ENCODE assay signal across 8 cellular contexts in the genomic region with DNA sequence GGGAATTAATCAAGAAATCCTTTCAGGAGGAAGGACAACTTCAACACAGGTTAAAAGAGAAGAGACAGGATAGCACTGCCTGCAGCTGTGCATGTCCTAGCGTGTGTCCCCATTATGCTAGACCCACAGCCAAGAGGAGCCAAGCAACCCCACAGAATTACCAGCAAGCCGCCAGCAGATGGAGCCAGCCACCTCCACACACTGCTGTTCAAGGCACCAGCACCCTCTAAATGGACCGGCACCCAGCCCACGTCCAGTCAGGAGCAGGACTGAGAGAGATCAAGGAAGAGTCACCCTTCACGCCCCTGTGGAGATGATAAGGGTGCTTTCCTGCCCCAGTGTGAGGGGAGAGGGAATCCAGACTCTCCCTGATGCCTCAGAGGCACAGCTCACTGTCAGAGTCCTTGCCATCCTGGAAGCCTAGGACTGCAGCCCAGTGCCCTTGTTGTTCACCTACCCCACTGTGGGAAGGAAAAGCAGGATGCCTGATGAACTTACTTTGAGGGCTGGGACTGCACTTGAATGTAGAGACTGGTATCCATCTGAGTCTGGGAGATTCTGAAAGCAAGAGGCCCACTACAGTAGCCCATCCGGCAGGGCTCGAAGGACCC. TPM values are rescaled to one million over a fixed set of nuclear protein-coding genes. Genes with fewer than 3 reads are reported as not detected.
DNase-seq lines count a peak whose midpoint lies in the region; ATAC-seq and TF ChIP-seq lines count a peak whose summit lies in the region.

No MANE protein-coding gene starts in this region.

- no peaks in the 10 kb centered on the region for H3K27me3 ChIP-seq in H7 (ENCODE audit: control insufficient read depth, insufficient read depth, low read length)
- H3K27me3 ChIP-seq in osteoblast (ENCODE audit: insufficient read depth, low read length): peaks cover 25% of the 10 kb centered on the region

- H3K36me3 ChIP-seq in H7 (replicated peaks; ENCODE audit: control insufficient read depth, insufficient read depth, low read length) (no peaks in the 10 kb centered on the region), osteoblast (ENCODE audit: insufficient read depth, low read length) (no peaks in the 10 kb centered on the region)

- H3K79me2 ChIP-seq in osteoblast (ENCODE audit: insufficient read depth, low read length): no peaks in the 10 kb centered on the region

- H4K20me1 ChIP-seq in osteoblast (ENCODE audit: insufficient read depth, low read length): no peaks in the 10 kb centered on the region

- DNase-seq in DMS153 (lab: John Stamatoyannopoulos, UW) (peak; percentile 9), H7 (peak; percentile 64), NCI-H774 (lab: John Stamatoyannopoulos, UW) (peak; percentile 12), globus pallidus (ENCODE audit: low spot score) (peak; percentile 59), osteoblast (ENCODE audit: insufficient read length, low spot score, missing footprints) (peak; percentile 51), KG1 (lab: John Stamatoyannopoulos, UW) (no peak)
- peak; percentile 45 for DNase-seq in activated naive CD4-positive, alpha-beta T cell treated with Interleukin-2 at 50 U/mL for 16 hours

- ATAC-seq in HG02981 (IDR thresholded peaks at IDR 0.05; ENCODE audit: unreplicated experiment): no peak

- H3K4me3 ChIP-seq in H7 (ENCODE audit: insufficient read depth, low read depth, low read length) (no peak overlapping the region), osteoblast (ENCODE audit: insufficient read depth, low read length) (no peak overlapping the region)

- H3K4me2 ChIP-seq in osteoblast (ENCODE audit: insufficient read depth, low read length): peak overlapping the region; percentile 32

- no peak overlapping the region for H3K27ac ChIP-seq in osteoblast (ENCODE audit: low read depth, low read length)

- no peaks in the 10 kb centered on the region for H3K9me3 ChIP-seq in osteoblast (ENCODE audit: low read depth, low read length)

- H2AFZ ChIP-seq in osteoblast (ENCODE audit: low read length): peak overlapping the region; percentile 70

- peak; percentile 91 for TF ChIP-seq CTCF in osteoblast (IDR thresholded peaks at IDR 0.05; ENCODE audit: extremely low read depth, low read depth, low read length)

- peaks cover 20% of the 10 kb centered on the region for H3K4me1 ChIP-seq in osteoblast (ENCODE audit: insufficient read depth, low read length)

RNA-seq across cellular contexts. Expression of a gene that starts 37.1 kb away (rescaled TPM):
- 9.7 and 15.3 TPM in 2 replicates for total RNA-seq in H7 (2014; rRNA removed; shearing (Covaris generic))
- 29.5 and 32.2 TPM in 2 replicates for total RNA-seq in osteoblast
